ENCODE assay signal across 13 cellular contexts in genomic region chr2:3467654-3468053, GRCh38.
"Had no signal": no experiment of that assay in that cellular context is flagged by ENCODE, and none has a peak within 500 bp of the region (broad histone marks: within the 10 kb centered on the region; RNA-seq: fewer than 3 reads in every experiment).

No MANE protein-coding gene starts in this region.

- H3K9me3 ChIP-seq: SJCRH30 had no signal

- H3K27ac ChIP-seq: SJCRH30 had no signal

- H3K9me3 Mint-ChIP-seq: activated naive CD8-positive, alpha-beta T cell treated with anti-CD3 and anti-CD28 coated beads for 36 hours; activated T-cell treated with anti-CD3 and anti-CD28 coated beads, Interleukin-2, amount 50 U/mL, for 4 hours; natural killer cell had no signal

- H3K4me3 Mint-ChIP-seq: activated naive CD8-positive, alpha-beta T cell treated with anti-CD3 and anti-CD28 coated beads for 36 hours; activated T-cell treated with anti-CD3 and anti-CD28 coated beads, Interleukin-2, amount 50 U/mL, for 4 hours; natural killer cell had no signal

- H3K4me3 ChIP-seq: SJCRH30 had no signal

- DNase-seq: activated effector memory CD4-positive, alpha-beta T cell treated with anti-CD3 and anti-CD28 coated beads, Interleukin-2, amount 50 U/mL, for 16 hours; activated naive CD8-positive, alpha-beta T cell treated with anti-CD3 and anti-CD28 coated beads for 36 hours; activated T-cell treated with anti-CD3 and anti-CD28 coated beads, Interleukin-2, amount 50 U/mL, for 4 hours; cortex of kidney; effector CD8-positive, alpha-beta T cell; hippocampal formation; kidney glomerular epithelial cell; natural killer cell; SJCRH30; stimulated activated CD4-positive, alpha-beta T cell treated with anti-CD3 and anti-CD28 coated beads, Interleukin-15, amount 100 ng/mL, for 24 hours; stimulated activated CD4-positive, alpha-beta T cell treated with anti-CD3 and anti-CD28 coated beads, Interleukin-4, amount 100 ng/mL, for 4 hours; trophoblast cell had no signal

- H3K27me3 Mint-ChIP-seq: activated naive CD8-positive, alpha-beta T cell treated with anti-CD3 and anti-CD28 coated beads for 36 hours had no signal

- H3K27me3 ChIP-seq: SJCRH30 had no signal

- H3K4me1 Mint-ChIP-seq: activated naive CD8-positive, alpha-beta T cell treated with anti-CD3 and anti-CD28 coated beads for 36 hours had no signal

- H3K27ac Mint-ChIP-seq: activated naive CD8-positive, alpha-beta T cell treated with anti-CD3 and anti-CD28 coated beads for 36 hours had no signal

- ATAC-seq: activated CD4-positive, CD25-positive, alpha-beta regulatory T cell treated with anti-CD3 and anti-CD28 coated beads, Interleukin-2, amount 50 U/mL, for 24 hours; activated T-cell treated with anti-CD3 and anti-CD28 coated beads, Interleukin-2, amount 50 U/mL, for 4 hours; natural killer cell had no signal

- H3K36me3 ChIP-seq: SJCRH30 had no signal

- H3K36me3 Mint-ChIP-seq: natural killer cell had no signal
